28 cellular contexts compared by ENCODE assay signal in genomic region chr6:169247419-169247818, GRCh38. TPM values are rescaled to one million over a fixed set of nuclear protein-coding genes. Genes with fewer than 3 reads are reported as not detected.
"Had no signal": no experiment of that assay in that cellular context is flagged by ENCODE, and none has a peak within 500 bp of the region (broad histone marks: within the 10 kb centered on the region; RNA-seq: fewer than 3 reads in every experiment).

No MANE protein-coding gene starts in this region.

- H3K36me3 ChIP-seq: gastrocnemius medialis, ovary had no signal

- H3K4me1 Mint-ChIP-seq: activated naive CD4-positive, alpha-beta T cell treated with anti-CD3 and anti-CD28 coated beads, Interleukin-2, amount 10 ng/mL, durations not matched to agents 7 days and 5 days; central memory CD8-positive, alpha-beta T cell had no signal

- H3K27ac ChIP-seq: gastrocnemius medialis, hepatocyte, left ventricle myocardium inferior, ovary, skin epidermis, tibial artery had no signal

- H2AFZ ChIP-seq: hepatocyte had no signal

- H3K4me2 ChIP-seq: hepatocyte had no signal

- ATAC-seq: gastrocnemius medialis; mucosa of descending colon; natural killer cell treated with Interleukin-12 subunit alpha and Interleukin-12 subunit beta and Interleukin-15 and Interleukin-18, amount 100 ng/mL, for 72 hours; stimulated activated effector memory CD8-positive, alpha-beta T cell treated with anti-CD3 and anti-CD28 coated beads, Interleukin-12 subunit alpha, Interleukin-12 subunit beta, amount 100 ng/mL, for 72 hours; T-cell had no signal

- DNase-seq: activated CD4-positive, alpha-beta T cell treated with anti-CD3 and anti-CD28 coated beads for 4 hours; activated CD4-positive, alpha-beta T cell treated with anti-CD3 and anti-CD28 coated beads, Interleukin-2, amount 50 U/mL, for 48 hours; activated CD8-positive, alpha-beta memory T cell treated with anti-CD3 and anti-CD28 coated beads for 24 hours; activated gamma-delta T cell; activated naive CD4-positive, alpha-beta T cell treated with anti-CD3 and anti-CD28 coated beads, Interleukin-2, amount 10 ng/mL, durations not matched to agents 7 days and 5 days; anterior cingulate cortex; effector CD8-positive, alpha-beta T cell; gastrocnemius medialis; left ventricle myocardium inferior; stimulated activated CD4-positive, alpha-beta T cell treated with anti-CD3 and anti-CD28 coated beads, Interleukin-12 subunit alpha, Interleukin-12 subunit beta, amount 100 ng/mL, for 4 hours; stimulated activated CD4-positive, alpha-beta T cell treated with anti-CD3 and anti-CD28 coated beads, Interleukin-4, amount 100 ng/mL, for 24 hours; T-cell had no signal

- H3K9me3 ChIP-seq: gastrocnemius medialis, left ventricle myocardium inferior, mucosa of descending colon, ovary, tibial artery had no signal

- H3K79me2 ChIP-seq: hepatocyte had no signal

- H3K27ac Mint-ChIP-seq: activated naive CD4-positive, alpha-beta T cell treated with anti-CD3 and anti-CD28 coated beads, Interleukin-2, amount 10 ng/mL, durations not matched to agents 7 days and 5 days; natural killer cell treated with Interleukin-12 subunit alpha and Interleukin-12 subunit beta and Interleukin-15 and Interleukin-18, amount 100 ng/mL, for 72 hours; progenitor cell of endocrine pancreas; stimulated activated effector memory CD8-positive, alpha-beta T cell treated with anti-CD3 and anti-CD28 coated beads, Interleukin-12 subunit alpha, Interleukin-12 subunit beta, amount 100 ng/mL, for 72 hours; stimulated activated naive CD8-positive, alpha-beta T cell treated with anti-CD3 and anti-CD28 coated beads, Interleukin-15, Interleukin-2, amounts not matched to agents 100 ng/mL and 50 ng/mL, for 24 hours; T-cell; T-helper 2 cell treated with Interferon-gamma antibody and Interleukin-4, amounts not matched to agents 5 μg/mL and 100 μg/mL, for 36 hours had no signal

- FAIRE-seq: colon, endometrium had no signal

- H3K27me3 ChIP-seq: ovary, tibial artery had no signal

- H3K4me1 ChIP-seq: gastrocnemius medialis had no signal

- H3K9me3 Mint-ChIP-seq: central memory CD8-positive, alpha-beta T cell; stimulated activated effector memory CD8-positive, alpha-beta T cell treated with anti-CD3 and anti-CD28 coated beads, Interleukin-12 subunit alpha, Interleukin-12 subunit beta, amount 100 ng/mL, for 72 hours had no signal

- H3K36me3 Mint-ChIP-seq: activated naive CD4-positive, alpha-beta T cell treated with anti-CD3 and anti-CD28 coated beads, Interleukin-2, amount 10 ng/mL, durations not matched to agents 7 days and 5 days; natural killer cell treated with Interleukin-12 subunit alpha and Interleukin-12 subunit beta and Interleukin-15 and Interleukin-18, amount 100 ng/mL, for 72 hours; stimulated activated effector memory CD8-positive, alpha-beta T cell treated with anti-CD3 and anti-CD28 coated beads, Interleukin-12 subunit alpha, Interleukin-12 subunit beta, amount 100 ng/mL, for 72 hours; T-cell had no signal

- H3K4me3 Mint-ChIP-seq: activated naive CD4-positive, alpha-beta T cell treated with anti-CD3 and anti-CD28 coated beads, Interleukin-2, amount 10 ng/mL, durations not matched to agents 7 days and 5 days; activated T-helper 1 cell treated with anti-CD3 and anti-CD28 coated beads, Interleukin-12 subunit alpha, Interleukin-12 subunit beta, Interleukin-2, Interleukin-4 antibody, amounts not matched to agents 30 ng/mL and 10 ng/mL and 1 ng/mL, durations not matched to agents 14 hours and 24 hours and 36 hours; central memory CD8-positive, alpha-beta T cell; natural killer cell treated with Interleukin-12 subunit alpha and Interleukin-12 subunit beta and Interleukin-15 and Interleukin-18, amount 100 ng/mL, for 72 hours; stimulated activated effector memory CD8-positive, alpha-beta T cell treated with anti-CD3 and anti-CD28 coated beads, Interleukin-12 subunit alpha, Interleukin-12 subunit beta, amount 100 ng/mL, for 72 hours; stimulated activated naive CD8-positive, alpha-beta T cell treated with anti-CD3 and anti-CD28 coated beads, Interleukin-15, Interleukin-2, amounts not matched to agents 100 ng/mL and 50 ng/mL, for 24 hours; T-cell; T-helper 2 cell treated with Interferon-gamma antibody and Interleukin-4, amounts not matched to agents 5 μg/mL and 100 μg/mL, for 36 hours had no signal

- H3K4me3 ChIP-seq: gastrocnemius medialis, hepatocyte, left ventricle myocardium inferior, lung, mucosa of descending colon, ovary, skin epidermis, tibial artery had no signal

RNA-seq across cellular contexts. Expression of gene THBS2, which starts 6.2 kb away (rescaled TPM):
- total RNA-seq: activated T-helper 1 cell treated with anti-CD3 and anti-CD28 coated beads, Interleukin-12 subunit alpha, Interleukin-12 subunit beta, Interleukin-2, Interleukin-4 antibody, amounts not matched to agents 30 ng/mL and 10 ng/mL and 1 ng/mL, durations not matched to agents 14 hours and 24 hours and 36 hours; dermis microvascular lymphatic vessel endothelial cell; natural killer cell treated with Interleukin-12 subunit alpha and Interleukin-12 subunit beta and Interleukin-15 and Interleukin-18, amount 100 ng/mL, for 72 hours; progenitor cell of endocrine pancreas had no signal
